In genomic region chrX:44384688-44385338, GRCh38 we compare ENCODE assay signal across 25 cellular contexts. TPM values are rescaled to one million over a fixed set of nuclear protein-coding genes. Genes with fewer than 3 reads are reported as not detected.
"Had no signal": no experiment of that assay in that cellular context is flagged by ENCODE, and none has a peak within 500 bp of the region (broad histone marks: within the 10 kb centered on the region; RNA-seq: fewer than 3 reads in every experiment).

No MANE protein-coding gene starts in this region.

- FAIRE-seq: colon, endothelial cell of umbilical vein, islet of Langerhans, keratinocyte had no signal

- H3K4me1 Mint-ChIP-seq: mesothelial cell of epicardium, naive B cell had no signal

- H3K27me3 ChIP-seq: esophagus muscularis mucosa, gastrocnemius medialis, hepatocyte, left lung had no signal

- H3K36me3 Mint-ChIP-seq: mesothelial cell of epicardium, naive B cell had no signal

- H3K4me1 ChIP-seq: esophagus muscularis mucosa, gastrocnemius medialis, heart left ventricle, left lung, lower lobe of right lung had no signal

- H3K9me3 ChIP-seq: esophagus muscularis mucosa, gastrocnemius medialis, heart left ventricle, left lung, lower lobe of right lung, mucosa of descending colon had no signal

- H3K4me3 Mint-ChIP-seq: mesothelial cell of epicardium, naive B cell had no signal

- H3K36me3 ChIP-seq: esophagus muscularis mucosa, gastrocnemius medialis, heart left ventricle, left lung, lower lobe of right lung had no signal

- DNase-seq: dermis blood vessel endothelial cell; dorsolateral prefrontal cortex; effector CD4-positive, alpha-beta T cell; effector memory CD4-positive, alpha-beta T cell; foreskin fibroblast; foreskin melanocyte; gastrocnemius medialis; heart left ventricle; left cardiac atrium; left lung; left ventricle myocardium superior; lower lobe of right lung; mesenchymal stem cell; mucosa of descending colon; naive B cell had no signal

- H3K4me2 ChIP-seq: hepatocyte had no signal

- H3K79me2 ChIP-seq: hepatocyte had no signal

- H3K4me3 ChIP-seq: coronary artery, dorsolateral prefrontal cortex, esophagus muscularis mucosa, gastrocnemius medialis, heart left ventricle, hepatocyte, left lung, lower lobe of right lung, mucosa of descending colon had no signal

- H3K27ac Mint-ChIP-seq: mesothelial cell of epicardium, naive B cell had no signal

- H3K27ac ChIP-seq: coronary artery, dorsolateral prefrontal cortex, esophagus muscularis mucosa, gastrocnemius medialis, heart left ventricle, hepatocyte, left lung, lower lobe of right lung had no signal

- H2AFZ ChIP-seq: hepatocyte had no signal

RNA-seq across cellular contexts. Expression of gene EFHC2, which starts 41.3 kb away (rescaled TPM):
- total RNA-seq: dermis blood vessel endothelial cell, endothelial cell of umbilical vein, glomerular endothelial cell, lung microvascular endothelial cell had no signal
- polyA plus RNA-seq: endothelial cell of umbilical vein had no signal
